ENCODE assay signal across 9 cellular contexts in genomic region chr7:16708980-16709379, GRCh38.
A peak's percentile ranks its signal among the peaks of the same experiment; 100 is the strongest.
DNase-seq lines count a peak whose midpoint lies in the region; ATAC-seq, FAIRE-seq and TF ChIP-seq lines count a peak whose summit lies in the region.
"Had no signal": no experiment of that assay in that cellular context is flagged by ENCODE, and none has a peak within 500 bp of the region (broad histone marks: within the 10 kb centered on the region; RNA-seq: fewer than 3 reads in every experiment).

No MANE protein-coding gene starts in this region.

- TF ChIP-seq CTCF in astrocyte of the cerebellum (IDR thresholded peaks at IDR 0.05; ENCODE audit: low read depth, low read length, missing control alignments): no peak

- in situ Hi-C loops in astrocyte of the cerebellum (cut with HindIII; ENCODE audit: low sequenced_read_pairs): no loop called here

- no peak overlapping the region for H3K4me3 ChIP-seq in astrocyte of the cerebellum (ENCODE audit: low read depth, low read length)

- DNase-seq in AG08396 (ENCODE audit: low spot score): peak; percentile 65
- peak; percentile 52 for DNase-seq in HTR-8/SVneo (ENCODE audit: insufficient read length, low spot score)
- peak; percentile 94 for DNase-seq in astrocyte of the cerebellum (ENCODE audit: low read depth)
- DNase-seq in islet precursor cell: peak; percentile 90
- DNase-seq in cerebellar nuclear complex (lab: John Stamatoyannopoulos, UW): no peak
- DNase-seq in GDM1 (lab: John Stamatoyannopoulos, UW): no peak
- no peak for DNase-seq in NCI-H1092 (lab: John Stamatoyannopoulos, UW)
- DNase-seq: DMS153 had no signal

- FAIRE-seq in HTR-8/SVneo (lab: Jason Lieb, UNC): no peak

- ATAC-seq in GM21576 (IDR thresholded peaks at IDR 0.05; ENCODE audit: unreplicated experiment): no peak

Comparison
In these comparisons a context has a peak if more than half of its experiments do, and no peak if none do; other contexts are left out.
1. DNase-seq: peak in AG08396 (single experiment), HTR-8/SVneo (single experiment), astrocyte of the cerebellum (single experiment) and islet precursor cell (single experiment); none in cerebellar nuclear complex (0 of 2), GDM1 (single experiment) and NCI-H1092 (single experiment).